11 cellular contexts compared by ENCODE assay signal in genomic region chr9:6133346-6134063, GRCh38.
DNase-seq lines count a peak whose midpoint lies in the region; ATAC-seq, FAIRE-seq and TF ChIP-seq lines count a peak whose summit lies in the region.
"Had no signal": no experiment of that assay in that cellular context is flagged by ENCODE, and none has a peak within 500 bp of the region (broad histone marks: within the 10 kb centered on the region; RNA-seq: fewer than 3 reads in every experiment).

No MANE protein-coding gene starts in this region.

- in situ Hi-C loops in GM13977 (cut with MboI; ENCODE audit: low pct_unique_long_range_greater_than_20kb, low sequenced_read_pairs, unreplicated experiment), result no loop called here

- H3K9me3 ChIP-seq in endothelial cell of umbilical vein (replicated peaks; ENCODE audit: control insufficient read depth, insufficient read depth, low read length) (no peaks in the 10 kb centered on the region), heart left ventricle (no peaks in the 10 kb centered on the region), uterus (no peaks in the 10 kb centered on the region), adrenal gland (replicated peaks in 1 of 3) (no peaks in the 10 kb centered on the region)
- H3K9me3 ChIP-seq: right lobe of liver, thoracic aorta had no signal

- H3K4me1 ChIP-seq in endothelial cell of umbilical vein (ENCODE audit: control insufficient read depth, extremely low read depth, insufficient read depth, low read length) (no peaks in the 10 kb centered on the region), heart left ventricle (no peaks in the 10 kb centered on the region), uterus (no peaks in the 10 kb centered on the region), adrenal gland (replicated peaks in 1 of 2) (no peaks in the 10 kb centered on the region)
- H3K4me1 ChIP-seq: right lobe of liver had no signal

- no peaks in the 10 kb centered on the region for H3K36me3 ChIP-seq in endothelial cell of umbilical vein (ENCODE audit: control insufficient read depth in 2 of 2, extremely low read depth in 1 of 2, insufficient read depth in 2 of 2, low read length in 2 of 2)
- no peaks in the 10 kb centered on the region for H3K36me3 ChIP-seq in heart left ventricle
- H3K36me3 ChIP-seq in uterus, result no peaks in the 10 kb centered on the region
- no peaks in the 10 kb centered on the region for H3K36me3 ChIP-seq in adrenal gland (replicated peaks in 1 of 2)
- H3K36me3 ChIP-seq: right lobe of liver, thoracic aorta had no signal

- H3K27me3 ChIP-seq in endothelial cell of umbilical vein (ENCODE audit: control insufficient read depth in 2 of 2, insufficient read depth in 2 of 2, low read length in 2 of 2) (no peaks in the 10 kb centered on the region), heart left ventricle (no peaks in the 10 kb centered on the region), uterus (no peaks in the 10 kb centered on the region), adrenal gland (no peaks in the 10 kb centered on the region)
- H3K27me3 ChIP-seq: right lobe of liver had no signal

- no peak for FAIRE-seq in endothelial cell of umbilical vein (lab: Jason Lieb, UNC)

- no peak overlapping the region for H3K9ac ChIP-seq in endothelial cell of umbilical vein (replicated peaks; ENCODE audit: extremely low read depth, insufficient read depth, low read length)

- no peaks in the 10 kb centered on the region for H3K9me1 ChIP-seq in endothelial cell of umbilical vein (replicated peaks; ENCODE audit: control insufficient read depth, extremely low read depth, insufficient read depth, low read length)

- BruUV-seq in endothelial cell of umbilical vein (replicated peaks; lab: Mats Ljungman, UMichigan), result no TSS peak

- intact Hi-C loops in endothelial cell of umbilical vein (cut with micrococcal nuclease), result no loop called here
- intact Hi-C loops in heart left ventricle (cut with DNase I), result no loop called here
- intact Hi-C loops in uterus (cut with DNase I; ENCODE audit: low total_unique reads), result no loop called here
- intact Hi-C loops in adrenal gland (cut with DNase I), result no loop called here

- H3K4me3 ChIP-seq in endothelial cell of umbilical vein (replicated peaks in 1 of 3; ENCODE audit: insufficient read depth in 1 of 3, low read depth in 1 of 3, low read length in 3 of 3), result no peak overlapping the region
- H3K4me3 ChIP-seq in heart left ventricle, result no peak overlapping the region
- H3K4me3 ChIP-seq in uterus, result no peak overlapping the region
- no peak overlapping the region for H3K4me3 ChIP-seq in adrenal gland
- H3K4me3 ChIP-seq: right lobe of liver, thoracic aorta had no signal

- POLR2A ChIA-PET in endothelial cell of umbilical vein (lab: Charles Lee), result no interaction called here

- H3K27ac ChIP-seq in endothelial cell of umbilical vein (ENCODE audit: insufficient read depth, low read depth, low read length), result no peak overlapping the region
- H3K27ac ChIP-seq in heart left ventricle, result no peak overlapping the region
- no peak overlapping the region for H3K27ac ChIP-seq in uterus
- no peak overlapping the region for H3K27ac ChIP-seq in adrenal gland
- H3K27ac ChIP-seq: right lobe of liver, thoracic aorta had no signal

- peak; percentile 89 for ATAC-seq in GM21515 (IDR thresholded peaks at IDR 0.05; ENCODE audit: unreplicated experiment)
- ATAC-seq in HG03469 (IDR thresholded peaks at IDR 0.05; ENCODE audit: unreplicated experiment), result peak; percentile 68
- no peak for ATAC-seq in heart left ventricle
- ATAC-seq in left lobe of liver, result no peak
- ATAC-seq: right lobe of liver had no signal

- DNase-seq in GM13977 (ENCODE audit: low spot score) (peak; percentile 55), endothelial cell of umbilical vein (ENCODE audit: low read depth, low spot score) (no peak), heart left ventricle (no peak), uterus (no peak), adrenal gland (no peak), left lobe of liver (ENCODE audit: low spot score) (no peak)
- DNase-seq: right lobe of liver, T-helper 9 cell had no signal

- dilution Hi-C loops in endothelial cell of umbilical vein (cut with MboI; ENCODE audit: extremely low pct_ligation_motif_present, low sequenced_read_pairs), result no loop called here

- TF ChIP-seq POLR2A in endothelial cell of umbilical vein (IDR thresholded peaks at IDR 0.05; ENCODE audit: low read depth, low read length) (no peak), heart left ventricle (IDR thresholded peaks at IDR 0.05) (no peak), uterus (IDR thresholded peaks at IDR 0.05) (no peak), adrenal gland (IDR thresholded peaks at IDR 0.05) (no peak)

- no peaks in the 10 kb centered on the region for H4K20me1 ChIP-seq in endothelial cell of umbilical vein (replicated peaks; ENCODE audit: control insufficient read depth, extremely low read depth, insufficient read depth, low read length)

- CTCF ChIA-PET in endothelial cell of umbilical vein (lab: Charles Lee), result no interaction called here

- H2AFZ ChIP-seq in endothelial cell of umbilical vein (ENCODE audit: low read depth, low read length), result peak overlapping the region; percentile 68

- no peaks in the 10 kb centered on the region for H3K79me2 ChIP-seq in endothelial cell of umbilical vein (ENCODE audit: control insufficient read depth, insufficient read depth, low read length)

- TF ChIP-seq CTCF in GM13977 (IDR thresholded peaks at IDR 0.05; ENCODE audit: extremely low read depth, insufficient read depth, missing control alignments) (no peak), endothelial cell of umbilical vein (IDR thresholded peaks at IDR 0.05; ENCODE audit: extremely low read depth in 1 of 2, insufficient read depth in 1 of 2, low read depth in 1 of 2, low read length in 2 of 2) (no peak), heart left ventricle (IDR thresholded peaks at IDR 0.05) (no peak), uterus (IDR thresholded peaks at IDR 0.05) (no peak), adrenal gland (IDR thresholded peaks at IDR 0.05) (no peak)

- H3K4me2 ChIP-seq in endothelial cell of umbilical vein (ENCODE audit: insufficient read depth, low read length), result no peak overlapping the region

- WGBS in heart left ventricle, 4 donors, result 80 to 86% (median 84%) methylated on average over 5 of the region's 5 CpGs
- WGBS in adrenal gland, 4 donors, result 82 to 89% (median 83%) methylated on average over 5 of the region's 5 CpGs

TF ChIP-seq in endothelial cell of umbilical vein, 7 proteins besides CTCF, POLR2A, EP300 and RAD21:
- TF ChIP-seq, protein P1, sequence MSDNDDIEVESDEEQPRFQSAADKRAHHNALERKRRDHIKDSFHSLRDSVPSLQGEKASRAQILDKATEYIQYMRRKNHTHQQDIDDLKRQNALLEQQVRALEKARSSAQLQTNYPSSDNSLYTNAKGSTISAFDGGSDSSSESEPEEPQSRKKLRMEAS (IDR thresholded peaks at IDR 0.05; ENCODE audit: insufficient read depth, insufficient read length), result no peak
- TF ChIP-seq GATA2 (IDR thresholded peaks at IDR 0.05; ENCODE audit: insufficient read depth, insufficient read length, low read depth, low read length) (peak; percentile 58), FOS (IDR thresholded peaks at IDR 0.05; ENCODE audit: borderline replicate concordance, insufficient read depth, low read length) (peak; percentile 40)

Comparison
In these comparisons a context has a peak if more than half of its experiments do, and no peak if none do; other contexts are left out.
1. ATAC-seq: peak in GM21515 (single experiment) and HG03469 (single experiment); none in heart left ventricle (0 of 4) and left lobe of liver (single experiment).